ENCODE assay signal across 6 cellular contexts in the genomic region with DNA sequence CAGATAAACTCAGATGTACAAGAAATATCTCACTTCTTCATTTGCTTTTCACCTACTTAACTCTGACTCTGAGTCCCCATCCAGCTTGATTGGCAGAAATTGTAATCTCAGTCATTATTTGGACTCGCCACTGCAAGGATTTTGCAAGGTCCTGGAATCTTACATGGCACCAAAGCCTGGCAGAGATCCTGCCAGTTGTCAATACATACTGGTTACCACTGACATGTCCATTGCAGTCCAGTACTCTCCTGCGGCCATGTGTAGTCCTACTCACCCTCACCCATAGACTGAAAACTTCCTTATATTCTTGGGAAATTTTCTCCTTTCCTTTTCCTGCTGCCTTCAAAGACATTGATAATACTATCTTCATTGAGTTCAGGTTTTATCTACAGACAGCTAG. TPM values are rescaled to one million over a fixed set of nuclear protein-coding genes. Genes with fewer than 3 reads are reported as not detected.
A peak's percentile ranks its signal among the peaks of the same experiment; 100 is the strongest.
DNase-seq lines count a peak whose midpoint lies in the region; ATAC-seq lines count a peak whose summit lies in the region.
"Not testable (repeated sequence)": the region's sequence is repeated elsewhere in the genome, so short reads cannot be mapped to it uniquely, and the experiment has no call there.
"Had no signal": no experiment of that assay in that cellular context is flagged by ENCODE, and none has a peak within 500 bp of the region (broad histone marks: within the 10 kb centered on the region; RNA-seq: fewer than 3 reads in every experiment).

No MANE protein-coding gene starts in this region.

- H3K27me3 ChIP-seq in right cardiac atrium (ENCODE audit: control insufficient read depth, insufficient read depth): not testable (repeated sequence)

- not testable (repeated sequence) for H3K4me1 ChIP-seq in right cardiac atrium (ENCODE audit: control insufficient read depth, insufficient read depth, low read length)

- intact Hi-C loops in Right ventricle myocardium superior (cut with DNase I); left cardiac atrium (cut with DNase I); left ventricle myocardium superior (cut with micrococcal nuclease); right cardiac atrium (cut with DNase I): not testable (repeated sequence)

- ATAC-seq in Right ventricle myocardium superior (ENCODE audit: poor library complexity) (peak; percentile 56), left cardiac atrium (peak; percentile 34 to 80), left ventricle myocardium superior (peak; percentile 31), right cardiac atrium (peak; percentile 77), left lobe of liver (peak; percentile 65)

- not testable (repeated sequence) for DNase-seq in Right ventricle myocardium superior; left cardiac atrium; left ventricle myocardium superior; right cardiac atrium; left lobe of liver (ENCODE audit: low spot score)

- 68% methylated on average over 1 of the region's 2 CpGs for WGBS in right cardiac atrium

- not testable (repeated sequence) for H3K9me3 ChIP-seq in right cardiac atrium (ENCODE audit: control insufficient read depth, low read length)

- H3K4me3 ChIP-seq in right cardiac atrium (ENCODE audit: low read length): not testable (repeated sequence)

- not testable (repeated sequence) for H3K27ac ChIP-seq in right cardiac atrium (ENCODE audit: low read length)

RNA-seq across cellular contexts. Expression of gene FAM72B, which starts 29.3 kb away (rescaled TPM):
- total RNA-seq in Right ventricle myocardium superior: not detected
- under 1 TPM; 0.68 to 0.94 TPM for total RNA-seq in left cardiac atrium
- total RNA-seq in left ventricle myocardium superior: 0.67 TPM
- total RNA-seq in right cardiac atrium: 1 to 10 TPM in 3 of 4 donors, under 1 TPM in 1; 0.58 to 1.4 (median 1.2) TPM
- 0.16 TPM for polyA plus RNA-seq in right cardiac atrium
- total RNA-seq in left lobe of liver: 0.13 TPM
- total RNA-seq: CD4-positive, alpha-beta memory T cell had no signal

RNA-seq across cellular contexts. Expression of gene SRGAP2C, which starts 30.0 kb away (rescaled TPM):
- total RNA-seq in Right ventricle myocardium superior (10.8 TPM), left cardiac atrium (10 to 100 TPM; 16.9 to 21.8 TPM), left ventricle myocardium superior (11.4 TPM), right cardiac atrium (10 to 100 TPM; 19.2 to 28.8 (median 23.9) TPM), left lobe of liver (4.9 TPM)
- 6.2 TPM for polyA plus RNA-seq in right cardiac atrium
